8 cellular contexts compared by ENCODE assay signal in the genomic region with DNA sequence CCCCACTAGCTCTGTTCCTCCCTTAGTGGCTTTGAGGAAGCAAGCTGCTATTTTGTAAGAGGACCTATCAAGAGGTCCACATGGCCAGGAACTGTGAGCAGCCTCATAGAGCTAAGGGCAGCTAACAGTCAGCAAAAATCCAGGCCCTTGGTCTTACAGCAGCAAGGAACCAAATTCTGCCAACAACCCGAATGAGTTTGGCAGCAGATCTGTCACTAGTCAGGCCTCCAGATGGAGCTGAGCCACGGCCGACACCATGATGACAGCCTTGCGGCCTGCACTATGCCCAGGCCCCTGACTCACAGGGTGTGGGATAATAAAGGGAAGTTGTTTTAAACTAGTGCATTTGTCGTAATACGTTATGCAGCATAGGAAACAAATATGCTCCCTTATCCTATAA. TPM values are rescaled to one million over a fixed set of nuclear protein-coding genes. Genes with fewer than 3 reads are reported as not detected.
DNase-seq lines count a peak whose midpoint lies in the region; ATAC-seq lines count a peak whose summit lies in the region.

No MANE protein-coding gene starts in this region.

- no peaks in the 10 kb centered on the region for H3K36me3 ChIP-seq in skeletal muscle tissue (ENCODE audit: control insufficient read depth in 3 of 3, insufficient read depth in 3 of 3, low read length in 3 of 3)

- peaks cover 0 to 5% (median 2%) of the 10 kb centered on the region in 3 donors for H3K4me1 ChIP-seq in skeletal muscle tissue (ENCODE audit: control insufficient read depth in 3 of 3, insufficient read depth in 3 of 3, low read length in 3 of 3)

- peak; percentile 65 for DNase-seq in HCEC 1CT
- peak in 52 of 58 donors; percentile 6 to 82 (median 54) for DNase-seq in anterior cingulate cortex (lab: John Stamatoyannopoulos, UW)
- peak; percentile 92 for DNase-seq in left cardiac atrium
- DNase-seq in NCI-H1105 (lab: John Stamatoyannopoulos, UW): no peak

- no peak overlapping the region for H3K9ac ChIP-seq in skeletal muscle tissue (ENCODE audit: low read depth in 1 of 3, low read length in 3 of 3)

- no peaks in the 10 kb centered on the region for H3K9me3 ChIP-seq in skeletal muscle tissue (ENCODE audit: control insufficient read depth in 3 of 3, low read length in 3 of 3)

- ATAC-seq in left cardiac atrium: peak; percentile 97 to 98
- ATAC-seq in GM18502 (IDR thresholded peaks at IDR 0.05; ENCODE audit: poor library complexity, unreplicated experiment): no peak
- ATAC-seq in HG03139 (IDR thresholded peaks at IDR 0.05; ENCODE audit: unreplicated experiment): no peak
- no peak for ATAC-seq in GM21381 (IDR thresholded peaks at IDR 0.05; ENCODE audit: unreplicated experiment)

- H3K27me3 ChIP-seq in skeletal muscle tissue (ENCODE audit: control insufficient read depth in 3 of 3, insufficient read depth in 3 of 3, low read length in 3 of 3): no peaks in the 10 kb centered on the region

- intact Hi-C loops in left cardiac atrium (cut with DNase I): no loop called here

- H3K27ac ChIP-seq in skeletal muscle tissue (ENCODE audit: low read depth, low read length): peak overlapping the region; percentile 28

- no peak overlapping the region for H3K4me3 ChIP-seq in skeletal muscle tissue (ENCODE audit: low read length in 3 of 3)

RNA-seq across cellular contexts. Expression of gene H3-3A, which starts 28.0 kb away (rescaled TPM):
- total RNA-seq in left cardiac atrium: 100 to 1,000 TPM; 285 to 316 TPM
- 319 TPM for total RNA-seq in skeletal muscle tissue

RNA-seq across cellular contexts. Expression of gene SDE2, which starts 35.3 kb away (rescaled TPM):
- total RNA-seq in left cardiac atrium: 10 to 100 TPM; 11.1 to 18.7 TPM
- total RNA-seq in skeletal muscle tissue: 28.2 TPM

Comparison
In these comparisons a context has a peak if more than half of its experiments do, and no peak if none do; other contexts are left out.
1. ATAC-seq: peak in left cardiac atrium (2 of 2); none in GM18502 (single experiment), HG03139 (single experiment) and GM21381 (single experiment).